In genomic region chr12:41264281-41264680, GRCh38 we compare ENCODE assay signal across 9 cellular contexts.
DNase-seq lines count a peak whose midpoint lies in the region; ATAC-seq and TF ChIP-seq lines count a peak whose summit lies in the region.
"Had no signal": no experiment of that assay in that cellular context is flagged by ENCODE, and none has a peak within 500 bp of the region (broad histone marks: within the 10 kb centered on the region; RNA-seq: fewer than 3 reads in every experiment).

No MANE protein-coding gene starts in this region.

- intact Hi-C loops in A673 (cut with micrococcal nuclease; ENCODE audit: unreplicated experiment), result loop anchor here (10.0 kb wide), 1 partner anchor 1301 kb away; no protein-coding TSS in a partner anchor

- ATAC-seq in GM21529 (IDR thresholded peaks at IDR 0.05; ENCODE audit: unreplicated experiment), result peak; percentile 42
- no peak for ATAC-seq in GM18873 (IDR thresholded peaks at IDR 0.05; ENCODE audit: low FRiP score, unreplicated experiment)

- POLR2A ChIA-PET in A673 (lab: Charles Lee; ENCODE audit: low non-redundant PET), result no interaction called here

- H3K4me1 ChIP-seq in A673 (ENCODE audit: insufficient read depth, low read length, poor library complexity, severe bottlenecking), result no peaks in the 10 kb centered on the region
- no peaks in the 10 kb centered on the region for H3K4me1 ChIP-seq in OCI-LY1 (ENCODE audit: insufficient read depth, low read length, severe bottlenecking)

- H3K36me3 ChIP-seq in A673 (ENCODE audit: insufficient read depth, low read length, poor library complexity, severe bottlenecking) (no peaks in the 10 kb centered on the region), OCI-LY1 (ENCODE audit: insufficient read depth, low read length) (no peaks in the 10 kb centered on the region)

- no peaks in the 10 kb centered on the region for H4K20me1 ChIP-seq in OCI-LY1 (ENCODE audit: insufficient read depth, low read length)

- no peaks in the 10 kb centered on the region for H3K9me2 ChIP-seq in OCI-LY1 (ENCODE audit: low read depth, low read length)

- no peaks in the 10 kb centered on the region for H3K27me3 ChIP-seq in A673 (replicated peaks; ENCODE audit: insufficient read depth, low read depth, low read length, poor library complexity)
- no peaks in the 10 kb centered on the region for H3K27me3 ChIP-seq in OCI-LY1 (ENCODE audit: insufficient read depth, low read length)

- H3K4me3 ChIP-seq in A673 (ENCODE audit: low read depth, low read length, poor library complexity, severe bottlenecking), result no peak overlapping the region
- H3K4me3 ChIP-seq in OCI-LY1 (ENCODE audit: low read depth, low read length, poor library complexity, severe bottlenecking), result no peak overlapping the region
- no peak overlapping the region for H3K4me3 ChIP-seq in foreskin fibroblast (ENCODE audit: low read depth in 1 of 2, low read length in 2 of 2)
- H3K4me3 ChIP-seq: skin epidermis had no signal

- no peaks in the 10 kb centered on the region for H3K9me3 ChIP-seq in A673 (ENCODE audit: low read depth, low read length, poor library complexity, severe bottlenecking)
- H3K9me3 ChIP-seq in OCI-LY1 (ENCODE audit: low read length), result no peaks in the 10 kb centered on the region

- peak; percentile 57 for TF ChIP-seq CTCF in A673 (conservative IDR thresholded peaks at IDR 0.05; ENCODE audit: low read depth, low read length)
- TF ChIP-seq CTCF in OCI-LY1 (IDR thresholded peaks at IDR 0.05; ENCODE audit: low read length), result peak; percentile 46; the same call in 1 of the 2 replicates
- TF ChIP-seq CTCF in foreskin fibroblast (IDR thresholded peaks at IDR 0.05; ENCODE audit: low read depth, low read length), result peak; percentile 10

- DNase-seq in A673 (ENCODE audit: low spot score) (no peak), foreskin fibroblast (no peak), GM19238 (ENCODE audit: insufficient read length, low spot score) (no peak), occipital lobe (lab: John Stamatoyannopoulos, UW) (no peak)
- no peak for DNase-seq in activated naive CD4-positive, alpha-beta T cell treated with anti-CD3 and anti-CD28 coated beads, Interleukin-2, amount 50 U/mL, for 16 hours

- CTCF ChIA-PET in A673 (lab: Charles Lee), result no interaction called here

- no peaks in the 10 kb centered on the region for H3F3A ChIP-seq in OCI-LY1 (ENCODE audit: insufficient read depth, low read length)

- H2AFZ ChIP-seq in OCI-LY1 (ENCODE audit: low read length), result no peak overlapping the region

- H3K79me2 ChIP-seq in OCI-LY1 (ENCODE audit: insufficient read depth, low read length), result no peaks in the 10 kb centered on the region

- no TSS peak for BruUV-seq in A673 (replicated peaks; lab: Mats Ljungman, UMichigan)

- H3K27ac ChIP-seq in A673 (ENCODE audit: low read depth, low read length, poor library complexity, severe bottlenecking) (no peak overlapping the region), OCI-LY1 (ENCODE audit: low read depth, low read length, poor library complexity, severe bottlenecking) (no peak overlapping the region)
- H3K27ac ChIP-seq: skin epidermis had no signal

- H3K9ac ChIP-seq in OCI-LY1 (ENCODE audit: low read length), result no peak overlapping the region

- no peak overlapping the region for H3K4me2 ChIP-seq in OCI-LY1 (ENCODE audit: low read length)
